8 cellular contexts compared by ENCODE assay signal in genomic region chr14:22558221-22558913, GRCh38. TPM values are rescaled to one million over a fixed set of nuclear protein-coding genes. Genes with fewer than 3 reads are reported as not detected.
DNase-seq lines count a peak whose midpoint lies in the region; ATAC-seq and TF ChIP-seq lines count a peak whose summit lies in the region.

No MANE protein-coding gene starts in this region.

- no peaks in the 10 kb centered on the region for H4K20me1 ChIP-seq in mammary epithelial cell (ENCODE audit: insufficient read depth, low read length)

- 82% methylated on average over 19 of the region's 25 CpGs for WGBS in mammary epithelial cell (ENCODE audit: low coverage, missing lambda C conversion rate)
- WGBS in right lobe of liver (ENCODE audit: insufficient coverage, low coverage, low lambda C conversion rate, missing lambda C conversion rate) = 55% methylated on average over 10 of the region's 25 CpGs
- WGBS in transverse colon (ENCODE audit: low coverage in 1 of 2), 2 donors = 88% methylated on average over 25 of the region's 25 CpGs; no CpG with 5 or more reads in 1 of the 2 donors

- H3K36me3 ChIP-seq in breast epithelium = no peaks in the 10 kb centered on the region
- H3K36me3 ChIP-seq in mammary epithelial cell (ENCODE audit: insufficient read depth, low read length) = no peaks in the 10 kb centered on the region
- no peaks in the 10 kb centered on the region for H3K36me3 ChIP-seq in right lobe of liver
- H3K36me3 ChIP-seq in transverse colon = no peaks in the 10 kb centered on the region

- dilution Hi-C loops in mammary epithelial cell (cut with HindIII; ENCODE audit: low sequenced_read_pairs) = no loop called here

- H3K4me3 ChIP-seq in breast epithelium = no peak overlapping the region
- H3K4me3 ChIP-seq in mammary epithelial cell (replicated peaks in 1 of 3; ENCODE audit: insufficient read depth in 1 of 3, low read depth in 2 of 3, low read length in 3 of 3) = no peak overlapping the region
- no peak overlapping the region for H3K4me3 ChIP-seq in right lobe of liver
- H3K4me3 ChIP-seq in transverse colon = no peak overlapping the region

- in situ Hi-C loops in mammary epithelial cell (cut with MboI; ENCODE audit: low sequenced_read_pairs in 2 of 2) (loop anchor here (5.0 to 25.0 kb wide), 5 partner anchors 94 to 304 kb away; partner anchors contain the start of genes LRP10 (in 1 of the 2), MMP14 (in 1 of the 2) and MRPL52 (in 1 of the 2)), transverse colon (cut with MboI; ENCODE audit: low pct_ligation_motif_present in 1 of 4, low pct_unique_long_range_greater_than_20kb in 1 of 4, low sequenced_read_pairs in 3 of 4) (loop anchor here in 2 of 4 donors (25.0 kb wide), 2 partner anchors 171 to 304 kb away; partner anchors contain the start of gene LRP10 (in 2 of the 2))

- TF ChIP-seq EP300 in transverse colon (IDR thresholded peaks at IDR 0.05; ENCODE audit: low read depth) = no peak

- no peak for TF ChIP-seq POLR2A in breast epithelium (IDR thresholded peaks at IDR 0.05)
- TF ChIP-seq POLR2A in right lobe of liver (IDR thresholded peaks at IDR 0.05) = no peak
- TF ChIP-seq POLR2A in transverse colon (IDR thresholded peaks at IDR 0.05) = no peak

- H3K9me3 ChIP-seq in breast epithelium (no peaks in the 10 kb centered on the region), mammary epithelial cell (replicated peaks; ENCODE audit: insufficient read depth, low read length) (no peaks in the 10 kb centered on the region), right lobe of liver (peaks cover 0 to 3% (median 0%) of the 10 kb centered on the region in 4 donors), transverse colon (no peaks in the 10 kb centered on the region)

- intact Hi-C loops in breast epithelium (cut with DNase I; ENCODE audit: low total_unique reads) (loop anchor here (10.0 kb wide), 1 partner anchor 74 kb away; no protein-coding TSS in a partner anchor), mammary epithelial cell (cut with micrococcal nuclease) (loop anchor here (5.0 kb wide), 5 partner anchors 209 to 331 kb away; partner anchors contain the start of genes LRP10, MMP14 and OXA1L), right lobe of liver (cut with DNase I) (loop anchor here (10.0 kb wide), 2 partner anchors 96 to 164 kb away; no protein-coding TSS in a partner anchor), transverse colon (cut with DNase I; ENCODE audit: low total_unique reads) (loop anchor here (5.0 to 10.0 kb wide), 3 partner anchors 94 to 296 kb away; partner anchors contain the start of gene MRPL52)

- no peak overlapping the region for H3K9ac ChIP-seq in mammary epithelial cell (ENCODE audit: insufficient read depth, low read length)

- ATAC-seq in right lobe of liver = no peak
- no peak for ATAC-seq in GM21723 (IDR thresholded peaks at IDR 0.05; ENCODE audit: unreplicated experiment)
- ATAC-seq in GM18502 (IDR thresholded peaks at IDR 0.05; ENCODE audit: poor library complexity, unreplicated experiment) = no peak

- no peaks in the 10 kb centered on the region for H3K27me3 ChIP-seq in breast epithelium
- no peaks in the 10 kb centered on the region for H3K27me3 ChIP-seq in mammary epithelial cell (ENCODE audit: insufficient read depth, low read length)
- no peaks in the 10 kb centered on the region for H3K27me3 ChIP-seq in right lobe of liver
- no peaks in the 10 kb centered on the region for H3K27me3 ChIP-seq in transverse colon

- H2AFZ ChIP-seq in mammary epithelial cell (ENCODE audit: low read depth, low read length) = no peak overlapping the region

- no TSS peak for BruUV-seq in mammary epithelial cell (replicated peaks; lab: Mats Ljungman, UMichigan)

- H3K27ac ChIP-seq in breast epithelium (peak overlapping the region; percentile 8 to 48), mammary epithelial cell (ENCODE audit: insufficient read depth, low read depth, low read length) (no peak overlapping the region), right lobe of liver (peak overlapping the region; percentile 6 to 43 (median 16)), transverse colon (peak overlapping the region; percentile 71 to 85 (median 74))

- DNase-seq in breast epithelium (ENCODE audit: low spot score in 2 of 2) (no peak), mammary epithelial cell (no peak), right lobe of liver (no peak), transverse colon (no peak), GM10266 (ENCODE audit: extremely low spot score) (no peak)
- peak; percentile 57 for DNase-seq in activated T-helper 9 cell treated with anti-CD3 and anti-CD28 coated beads, Interleukin-2, amount 50 U/mL, for 16 hours (ENCODE audit: low read depth)

- no peak overlapping the region for H3K4me2 ChIP-seq in mammary epithelial cell (ENCODE audit: insufficient read depth, low read depth, low read length)

- CTCF ChIA-PET in mammary epithelial cell (lab: Charles Lee; ENCODE audit: low non-redundant PET) = no interaction called here

- H3K79me2 ChIP-seq in mammary epithelial cell (ENCODE audit: insufficient read depth, low read length) = no peaks in the 10 kb centered on the region

- H3K4me1 ChIP-seq in breast epithelium = peaks cover 0 to 9% of the 10 kb centered on the region in 2 donors
- H3K4me1 ChIP-seq in mammary epithelial cell (ENCODE audit: insufficient read depth, low read length) = peaks cover 28% of the 10 kb centered on the region
- H3K4me1 ChIP-seq in right lobe of liver = peaks cover 0 to 28% (median 7%) of the 10 kb centered on the region in 4 donors
- peaks cover 22 to 66% (median 48%) of the 10 kb centered on the region in 4 donors for H3K4me1 ChIP-seq in transverse colon

- TF ChIP-seq CTCF in breast epithelium (IDR thresholded peaks at IDR 0.05) (no peak), mammary epithelial cell (conservative IDR thresholded peaks at IDR 0.05 in 1 of 2, IDR thresholded peaks at IDR 0.05 in 1 of 2; ENCODE audit: extremely low read depth in 1 of 2, insufficient read depth in 1 of 2, low read depth in 1 of 2, low read length in 2 of 2) (peak in 1 of 2 donors; percentile 18), right lobe of liver (IDR thresholded peaks at IDR 0.05) (no peak), transverse colon (IDR thresholded peaks at IDR 0.05) (peak in 2 of 5 experiments; percentile 11 to 14), GM10266 (IDR thresholded peaks at IDR 0.05; ENCODE audit: control insufficient read depth, insufficient read depth, low read depth, missing control alignments) (no peak)

RNA-seq across cellular contexts. Expression of gene DAD1, which starts 30.7 kb away (rescaled TPM):
- total RNA-seq in breast epithelium = 100 to 1,000 TPM; 192 to 238 (median 202) TPM
- total RNA-seq in mammary epithelial cell = 100 to 1,000 TPM; 154 to 169 TPM
- 324 TPM for polyA plus RNA-seq in mammary epithelial cell
- 197 TPM for polyA minus RNA-seq in mammary epithelial cell
- total RNA-seq in right lobe of liver = 100 to 1,000 TPM; 107 to 249 (median 133) TPM
- 100 to 1,000 TPM in 3 of 4 donors, 10 to 100 TPM in 1; 31.4 to 154 (median 141) TPM for total RNA-seq in transverse colon

RNA-seq across cellular contexts. Expression of gene ABHD4, which starts 39.7 kb away (rescaled TPM):
- total RNA-seq in breast epithelium (10 to 100 TPM; 22.1 to 41.6 (median 25.2) TPM), mammary epithelial cell (10 to 100 TPM; 16.7 to 20.5 TPM), right lobe of liver (10 to 100 TPM; 12.7 to 38.1 (median 18.5) TPM), transverse colon (10 to 100 TPM; 17.5 to 41.1 (median 23.1) TPM)
- polyA plus RNA-seq in mammary epithelial cell = 12.0 TPM
- 16.5 TPM for polyA minus RNA-seq in mammary epithelial cell
